9 cellular contexts compared by ENCODE assay signal in the genomic region with DNA sequence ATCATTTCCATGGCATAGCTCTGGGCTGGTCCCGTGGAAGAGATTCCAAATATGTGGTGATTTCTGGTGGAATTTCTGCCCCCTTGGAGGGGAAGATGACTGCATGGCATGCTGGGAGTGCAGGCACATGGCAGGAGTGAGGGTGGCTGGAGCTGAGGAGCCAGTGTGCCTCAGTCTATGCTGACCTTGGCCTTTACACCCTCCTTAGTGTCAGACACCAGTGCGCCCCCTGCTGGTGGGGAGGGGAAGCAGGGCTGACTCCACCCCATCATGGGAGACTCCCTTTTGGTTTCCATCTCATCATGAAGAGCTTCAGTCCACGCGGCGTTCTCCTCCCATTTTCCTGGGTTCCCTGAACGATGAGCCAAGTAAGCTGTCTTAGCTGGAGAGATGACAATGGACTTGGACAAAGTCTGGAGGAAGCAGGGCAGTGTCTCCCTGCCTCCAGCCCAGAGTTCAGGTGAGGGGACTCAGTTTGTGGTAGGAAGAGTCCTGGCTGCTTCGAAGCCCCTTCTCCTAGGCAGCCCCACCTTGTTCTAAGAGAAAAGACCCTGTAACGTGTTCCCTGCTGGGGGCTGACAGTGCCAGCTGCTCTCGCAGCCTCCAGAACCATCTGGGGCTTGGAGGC. TPM values are rescaled to one million over a fixed set of nuclear protein-coding genes. Genes with fewer than 3 reads are reported as not detected.
DNase-seq lines count a peak whose midpoint lies in the region; ATAC-seq and TF ChIP-seq lines count a peak whose summit lies in the region.
"Had no signal": no experiment of that assay in that cellular context is flagged by ENCODE, and none has a peak within 500 bp of the region (broad histone marks: within the 10 kb centered on the region; RNA-seq: fewer than 3 reads in every experiment).

No MANE protein-coding gene starts in this region.

- no peak for ATAC-seq in HG02938 (IDR thresholded peaks at IDR 0.05; ENCODE audit: unreplicated experiment)

- no peaks in the 10 kb centered on the region for H3K9me3 ChIP-seq in OCI-LY3 (ENCODE audit: insufficient read depth, low read length)

- no peak overlapping the region for H3K9ac ChIP-seq in OCI-LY3 (ENCODE audit: low read length)

- H3K36me3 ChIP-seq in OCI-LY3 (replicated peaks; ENCODE audit: low read depth, low read length) = peaks cover 3% of the 10 kb centered on the region

- H4K20me1 ChIP-seq in OCI-LY3 (ENCODE audit: insufficient read depth, low read length) = no peaks in the 10 kb centered on the region

- H3K27me3 ChIP-seq in OCI-LY3 (ENCODE audit: low read depth, low read length) = no peaks in the 10 kb centered on the region

- no peak overlapping the region for H3K4me2 ChIP-seq in OCI-LY3 (ENCODE audit: low read length)

- DNase-seq in AML-193 (lab: John Stamatoyannopoulos, UW) = peak; percentile 21 to 27
- DNase-seq in GM19240 (ENCODE audit: insufficient read length, low spot score) = peak; percentile 44
- peak; percentile 61 for DNase-seq in activated T-cell treated with anti-CD3 and anti-CD28 coated beads for 24 hours (ENCODE audit: low read depth)
- no peak for DNase-seq in fibroblast of villous mesenchyme (ENCODE audit: low read depth)
- DNase-seq in stimulated activated CD4-positive, alpha-beta T cell treated with anti-CD3 and anti-CD28 coated beads, Interleukin-12 subunit alpha, Interleukin-12 subunit beta, amount 100 ng/mL, for 48 hours (ENCODE audit: low read depth in 2 of 3, low spot score in 1 of 3) = peak; percentile 66 to 79 (median 73)
- DNase-seq in medulla oblongata (ENCODE audit: extremely low spot score) = no peak

- no peaks in the 10 kb centered on the region for H3K79me2 ChIP-seq in OCI-LY3 (ENCODE audit: low read length)

- no peak overlapping the region for H3K27ac ChIP-seq in OCI-LY3 (ENCODE audit: low read length)

- no peaks in the 10 kb centered on the region for H3K4me1 ChIP-seq in OCI-LY3 (ENCODE audit: low read length)

- H3K4me3 ChIP-seq in OCI-LY3 (ENCODE audit: low read length) (no peak overlapping the region), fibroblast of villous mesenchyme (ENCODE audit: low read depth, low read length) (no peak overlapping the region)

- TF ChIP-seq CTCF in OCI-LY3 (IDR thresholded peaks at IDR 0.05; ENCODE audit: low read depth, low read length) (peak; percentile 84), fibroblast of villous mesenchyme (IDR thresholded peaks at IDR 0.05; ENCODE audit: insufficient read depth, low read depth, low read length) (peak; percentile 77)

- no peak overlapping the region for H2AFZ ChIP-seq in OCI-LY3 (ENCODE audit: low read depth, low read length)

RNA-seq across cellular contexts. Expression of a gene that starts 10.3 kb away (rescaled TPM):
- total RNA-seq in fibroblast of villous mesenchyme = not detected in 2 replicates
- total RNA-seq: pulmonary artery endothelial cell had no signal

RNA-seq across cellular contexts. Expression of a gene that starts 25.7 kb away (rescaled TPM):
- total RNA-seq in fibroblast of villous mesenchyme = 48.3 and 52.2 TPM in 2 replicates

RNA-seq across cellular contexts. Expression of a gene that starts 52.1 kb away (rescaled TPM):
- under 0.01 TPM in 1 of 2 replicates, not detected in the other for total RNA-seq in fibroblast of villous mesenchyme
- total RNA-seq: pulmonary artery endothelial cell had no signal

Comparison
In these comparisons a context has a peak if more than half of its experiments do, and no peak if none do; other contexts are left out.
1. DNase-seq: peak in AML-193 (2 of 2), GM19240 (single experiment), activated T-cell treated with anti-CD3 and anti-CD28 coated beads for 24 hours (single experiment) and stimulated activated CD4-positive, alpha-beta T cell treated with anti-CD3 and anti-CD28 coated beads, Interleukin-12 subunit alpha, Interleukin-12 subunit beta, amount 100 ng/mL, for 48 hours (3 of 3); none in fibroblast of villous mesenchyme (single experiment) and medulla oblongata (single experiment).